ENCODE assay signal across 8 cellular contexts in genomic region chr14:75176142-75176820, GRCh38. TPM values are rescaled to one million over a fixed set of nuclear protein-coding genes. Genes with fewer than 3 reads are reported as not detected.
DNase-seq lines count a peak whose midpoint lies in the region; ATAC-seq, FAIRE-seq and TF ChIP-seq lines count a peak whose summit lies in the region.

TMED10 (minus strand) TSS chr14:75176612; CDS start chr14:75176579, 33 bp downstream.

- ATAC-seq in stimulated activated naive CD8-positive, alpha-beta T cell treated with anti-CD3 and anti-CD28 coated beads, Interleukin-15, amount 100 ng/mL, for 72 hours, result peak; percentile 89

- peaks cover 10% of the 10 kb centered on the region for H3K27me3 Mint-ChIP-seq in nephron progenitor cell (ENCODE audit: low read depth, poor library complexity)
- H3K27me3 Mint-ChIP-seq in stimulated activated naive CD8-positive, alpha-beta T cell treated with anti-CD3 and anti-CD28 coated beads, Interleukin-15, amount 100 ng/mL, for 72 hours, result no peaks in the 10 kb centered on the region

- FAIRE-seq in D721Med (lab: Jason Lieb, UNC), result no peak

- H3K9me3 Mint-ChIP-seq in nephron progenitor cell, result no peaks in the 10 kb centered on the region
- H3K9me3 Mint-ChIP-seq in stimulated activated naive CD8-positive, alpha-beta T cell treated with anti-CD3 and anti-CD28 coated beads, Interleukin-15, amount 100 ng/mL, for 72 hours, result no peaks in the 10 kb centered on the region

- H3K4me1 Mint-ChIP-seq in nephron progenitor cell, result peaks cover 38% of the 10 kb centered on the region
- H3K4me1 Mint-ChIP-seq in stimulated activated naive CD8-positive, alpha-beta T cell treated with anti-CD3 and anti-CD28 coated beads, Interleukin-15, amount 100 ng/mL, for 72 hours, result peaks cover 51% of the 10 kb centered on the region

- peak within 1 kb of the TSS; percentile 97 for H3K4me3 Mint-ChIP-seq in nephron progenitor cell
- peak within 1 kb of the TSS; percentile 91 to 93 for H3K4me3 Mint-ChIP-seq in stimulated activated naive CD8-positive, alpha-beta T cell treated with anti-CD3 and anti-CD28 coated beads, Interleukin-15, amount 100 ng/mL, for 72 hours

- DNase-seq in D721Med (ENCODE audit: insufficient read length, low spot score) (peak; percentile 57), GM20000 (ENCODE audit: low spot score) (peak; percentile 86), HT-29 (ENCODE audit: low spot score) (peak; percentile 92), RPMI7951 (ENCODE audit: low read depth) (peak; percentile 78), fibroblast of the conjunctiva (ENCODE audit: low read depth) (peak; percentile 66), nephron progenitor cell (peak; percentile 88)
- peak; percentile 82 for DNase-seq in activated T-helper 9 cell treated with anti-CD3 and anti-CD28 coated beads, Interleukin-2, amount 50 U/mL, for 16 hours (ENCODE audit: low read depth)
- peak; percentile 89 to 91 for DNase-seq in stimulated activated naive CD8-positive, alpha-beta T cell treated with anti-CD3 and anti-CD28 coated beads, Interleukin-15, amount 100 ng/mL, for 72 hours

- peak within 1 kb of the TSS; percentile 98 for H3K27ac Mint-ChIP-seq in nephron progenitor cell
- H3K27ac Mint-ChIP-seq in stimulated activated naive CD8-positive, alpha-beta T cell treated with anti-CD3 and anti-CD28 coated beads, Interleukin-15, amount 100 ng/mL, for 72 hours, result peak within 1 kb of the TSS; percentile 98 to 99

- H3K36me3 Mint-ChIP-seq in nephron progenitor cell (ENCODE audit: low read depth), result peaks cover 13% of the 10 kb centered on the region

- TF ChIP-seq CTCF in D721Med (IDR thresholded peaks at IDR 0.05; ENCODE audit: insufficient read depth, missing control alignments) (no peak), GM20000 (IDR thresholded peaks at IDR 0.05; ENCODE audit: extremely low read depth, missing control alignments) (peak; percentile 13), nephron progenitor cell (IDR thresholded peaks at IDR 0.05) (no peak)

RNA-seq across cellular contexts. Expression of gene TMED10, which starts in this region (rescaled TPM):
- 136 and 148 TPM in 2 replicates for total RNA-seq in HT-29 (2014; rRNA removed; shearing (Covaris generic))
- 201 and 247 TPM in 2 replicates for total RNA-seq in RPMI7951 (2014; rRNA removed; shearing (Covaris generic))

Comparison
In these comparisons a context has a peak if more than half of its experiments do, and no peak if none do; other contexts are left out.
1. Peak in every context shown above with its lines: DNase-seq and ATAC-seq.